In genomic region chr3:71641669-71642068, GRCh38 we compare ENCODE assay signal across 13 cellular contexts. TPM values are rescaled to one million over a fixed set of nuclear protein-coding genes. Genes with fewer than 3 reads are reported as not detected.
DNase-seq lines count a peak whose midpoint lies in the region; ATAC-seq, FAIRE-seq and TF ChIP-seq lines count a peak whose summit lies in the region.
"Had no signal": no experiment of that assay in that cellular context is flagged by ENCODE, and none has a peak within 500 bp of the region (broad histone marks: within the 10 kb centered on the region; RNA-seq: fewer than 3 reads in every experiment).

No MANE protein-coding gene starts in this region.

- H3K27ac ChIP-seq in Karpas-422 (ENCODE audit: low read length) = no peak overlapping the region
- H3K27ac ChIP-seq: prostate gland had no signal

- H3K9me3 Mint-ChIP-seq in activated T-helper 2 cell treated with anti-CD3 and anti-CD28 coated beads, Interferon-gamma antibody, Interleukin-2, Interleukin-4, amounts not matched to agents 10 μg/mL and 5 μg/mL and 100 μg/mL, durations not matched to agents 14 hours and 24 hours and 36 hours = no peaks in the 10 kb centered on the region
- H3K9me3 Mint-ChIP-seq: stimulated activated naive CD8-positive, alpha-beta T cell treated with anti-CD3 and anti-CD28 coated beads, Interleukin-15, Interleukin-2, amounts not matched to agents 100 ng/mL and 50 ng/mL, for 24 hours had no signal

- ATAC-seq in GM21528 (IDR thresholded peaks at IDR 0.05; ENCODE audit: low FRiP score, unreplicated experiment) (no peak), HG03025 (IDR thresholded peaks at IDR 0.05; ENCODE audit: low FRiP score, unreplicated experiment) (no peak)

- TF ChIP-seq POLR2A in erythroblast (IDR thresholded peaks at IDR 0.05; ENCODE audit: low read length) (no peak), GM12892 (IDR thresholded peaks at IDR 0.05; ENCODE audit: low read depth, low read length) (no peak)

- no peaks in the 10 kb centered on the region for H3K36me3 ChIP-seq in Karpas-422 (ENCODE audit: insufficient read depth, low read length)
- H3K36me3 ChIP-seq: prostate gland had no signal

- H4K20me1 ChIP-seq in Karpas-422 (ENCODE audit: insufficient read depth, low read depth, low read length) = no peaks in the 10 kb centered on the region

- in situ Hi-C loops in Caki2 (cut with HindIII; ENCODE audit: low pct_unique_long_range_greater_than_20kb, low sequenced_read_pairs) = no loop called here

- TF ChIP-seq CTCF in GM20000 (IDR thresholded peaks at IDR 0.05; ENCODE audit: extremely low read depth, missing control alignments) = no peak

- no peak overlapping the region for H3K9ac ChIP-seq in Karpas-422 (ENCODE audit: low read length)

- no peaks in the 10 kb centered on the region for H3K9me3 ChIP-seq in Karpas-422 (ENCODE audit: low read length)
- H3K9me3 ChIP-seq: prostate gland had no signal

- H2AFZ ChIP-seq in Karpas-422 (ENCODE audit: low read length) = 0 out of 2 replicates have a peak overlapping the region, but pooled peaks have one; percentile 40

- intact Hi-C loops in activated T-helper 2 cell treated with anti-CD3 and anti-CD28 coated beads, Interferon-gamma antibody, Interleukin-2, Interleukin-4, amounts not matched to agents 10 μg/mL and 5 μg/mL and 100 μg/mL, durations not matched to agents 14 hours and 24 hours and 36 hours (cut with micrococcal nuclease) = no loop called here

- no peak overlapping the region for H3K27ac Mint-ChIP-seq in activated T-helper 2 cell treated with anti-CD3 and anti-CD28 coated beads, Interferon-gamma antibody, Interleukin-2, Interleukin-4, amounts not matched to agents 10 μg/mL and 5 μg/mL and 100 μg/mL, durations not matched to agents 14 hours and 24 hours and 36 hours
- H3K27ac Mint-ChIP-seq: CD14-positive monocyte; stimulated activated naive CD8-positive, alpha-beta T cell treated with anti-CD3 and anti-CD28 coated beads, Interleukin-15, Interleukin-2, amounts not matched to agents 100 ng/mL and 50 ng/mL, for 24 hours had no signal

- H3K27me3 ChIP-seq in Karpas-422 (ENCODE audit: low read length) = no peaks in the 10 kb centered on the region

- FAIRE-seq in GM12892 (lab: Jason Lieb, UNC) = no peak

- H3K9me2 ChIP-seq in Karpas-422 (replicated peaks; ENCODE audit: insufficient read depth, low read length) = no peaks in the 10 kb centered on the region

- H3K27me3 Mint-ChIP-seq in activated T-helper 2 cell treated with anti-CD3 and anti-CD28 coated beads, Interferon-gamma antibody, Interleukin-2, Interleukin-4, amounts not matched to agents 10 μg/mL and 5 μg/mL and 100 μg/mL, durations not matched to agents 14 hours and 24 hours and 36 hours (ENCODE audit: low read depth) = peaks cover 3% of the 10 kb centered on the region
- H3K27me3 Mint-ChIP-seq: stimulated activated naive CD8-positive, alpha-beta T cell treated with anti-CD3 and anti-CD28 coated beads, Interleukin-15, Interleukin-2, amounts not matched to agents 100 ng/mL and 50 ng/mL, for 24 hours had no signal

- peak; percentile 27 for DNase-seq in Caki2 (ENCODE audit: low read depth)
- DNase-seq in GM20000 (ENCODE audit: low spot score) = peak; percentile 15
- peak; percentile 82 for DNase-seq in Karpas-422
- DNase-seq in erythroblast (lab: John Stamatoyannopoulos, UW) = peak; percentile 33 to 55
- no peak for DNase-seq in GM12892 (ENCODE audit: insufficient read length)
- DNase-seq in activated T-helper 2 cell treated with anti-CD3 and anti-CD28 coated beads, Interferon-gamma antibody, Interleukin-2, Interleukin-4, amounts not matched to agents 10 μg/mL and 5 μg/mL and 100 μg/mL, durations not matched to agents 14 hours and 24 hours and 36 hours (ENCODE audit: low spot score) = no peak
- DNase-seq: NCI-H1694; stimulated activated CD4-positive, alpha-beta T cell treated with anti-CD3 and anti-CD28 coated beads, Interleukin-2, amount 100 ng/mL, for 48 hours had no signal

- H3K36me3 Mint-ChIP-seq in activated T-helper 2 cell treated with anti-CD3 and anti-CD28 coated beads, Interferon-gamma antibody, Interleukin-2, Interleukin-4, amounts not matched to agents 10 μg/mL and 5 μg/mL and 100 μg/mL, durations not matched to agents 14 hours and 24 hours and 36 hours (ENCODE audit: low read depth) = no peaks in the 10 kb centered on the region

- H3K79me2 ChIP-seq in Karpas-422 (ENCODE audit: low read length) = no peaks in the 10 kb centered on the region

- no peaks in the 10 kb centered on the region for H3K4me1 Mint-ChIP-seq in activated T-helper 2 cell treated with anti-CD3 and anti-CD28 coated beads, Interferon-gamma antibody, Interleukin-2, Interleukin-4, amounts not matched to agents 10 μg/mL and 5 μg/mL and 100 μg/mL, durations not matched to agents 14 hours and 24 hours and 36 hours (ENCODE audit: low read depth)

- no peak overlapping the region for H3K4me2 ChIP-seq in Karpas-422 (ENCODE audit: low read depth, low read length, poor library complexity, severe bottlenecking)

- H3K4me1 ChIP-seq in Karpas-422 (ENCODE audit: low read length) = peaks cover 23% of the 10 kb centered on the region
- H3K4me1 ChIP-seq: prostate gland had no signal

- no peak overlapping the region for H3K4me3 Mint-ChIP-seq in activated T-helper 2 cell treated with anti-CD3 and anti-CD28 coated beads, Interferon-gamma antibody, Interleukin-2, Interleukin-4, amounts not matched to agents 10 μg/mL and 5 μg/mL and 100 μg/mL, durations not matched to agents 14 hours and 24 hours and 36 hours (ENCODE audit: low read depth)
- H3K4me3 Mint-ChIP-seq: CD14-positive monocyte; stimulated activated naive CD8-positive, alpha-beta T cell treated with anti-CD3 and anti-CD28 coated beads, Interleukin-15, Interleukin-2, amounts not matched to agents 100 ng/mL and 50 ng/mL, for 24 hours had no signal

- no peak overlapping the region for H3K4me3 ChIP-seq in Karpas-422 (ENCODE audit: low read length)
- H3K4me3 ChIP-seq: prostate gland had no signal

RNA-seq across cellular contexts. Expression of gene FOXP1, which starts 58.1 kb away (rescaled TPM):
- 31.8 and 39.5 TPM in 2 replicates for total RNA-seq in Caki2 (2014; rRNA removed; shearing (Covaris generic); ENCODE audit: low replicate concordance)
- total RNA-seq in Karpas-422 (2014; rRNA removed; shearing (Covaris generic); ENCODE audit: low replicate concordance) = 202 and 334 TPM in 2 replicates
- polyA plus RNA-seq in GM12892 (2012; ENCODE audit: missing spikeins) = 1.2 TPM
- 132 and 138 TPM in 2 replicates for total RNA-seq in activated T-helper 2 cell treated with anti-CD3 and anti-CD28 coated beads, Interferon-gamma antibody, Interleukin-2, Interleukin-4, amounts not matched to agents 10 μg/mL and 5 μg/mL and 100 μg/mL, durations not matched to agents 14 hours and 24 hours and 36 hours

Comparison
In these comparisons a context has a peak if more than half of its experiments do, and no peak if none do; other contexts are left out.
1. DNase-seq: peak in Caki2 (single experiment), GM20000 (single experiment), Karpas-422 (single experiment) and erythroblast (2 of 2); none in GM12892 (single experiment) and activated T-helper 2 cell treated with anti-CD3 and anti-CD28 coated beads, Interferon-gamma antibody, Interleukin-2, Interleukin-4, amounts not matched to agents 10 μg/mL and 5 μg/mL and 100 μg/mL, durations not matched to agents 14 hours and 24 hours and 36 hours (single experiment).